ENCODE assay signal across 14 cellular contexts in the genomic region with DNA sequence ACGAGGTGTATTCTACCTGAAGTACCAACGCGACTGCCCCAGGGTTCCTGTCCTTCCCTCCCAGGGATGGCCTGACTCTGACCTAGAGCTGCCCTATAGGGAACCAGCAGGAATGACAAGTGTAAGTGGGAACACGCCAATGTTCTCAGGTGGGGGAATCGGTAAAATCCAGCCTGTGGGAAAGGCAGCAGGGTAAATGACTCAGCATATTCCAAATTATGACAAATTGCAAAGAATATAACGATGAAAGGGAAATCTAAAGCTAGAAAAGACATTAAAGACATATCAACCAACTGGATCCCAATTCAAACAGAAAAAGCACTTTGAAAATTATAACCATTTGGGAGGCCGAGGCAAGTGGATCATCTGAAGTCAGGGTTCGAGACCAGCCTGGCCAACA. TPM values are rescaled to one million over a fixed set of nuclear protein-coding genes. Genes with fewer than 3 reads are reported as not detected.
DNase-seq lines count a peak whose midpoint lies in the region; ATAC-seq, FAIRE-seq and TF ChIP-seq lines count a peak whose summit lies in the region.
"Had no signal": no experiment of that assay in that cellular context is flagged by ENCODE, and none has a peak within 500 bp of the region (broad histone marks: within the 10 kb centered on the region; RNA-seq: fewer than 3 reads in every experiment).

No MANE protein-coding gene starts in this region.

- H2BK20ac ChIP-seq in H9 (ENCODE audit: low read depth, low read length, poor library complexity, severe bottlenecking) = no peak overlapping the region

- peaks cover 49% of the 10 kb centered on the region for H3K4me1 ChIP-seq in A549
- H3K4me1 ChIP-seq in H9 (ENCODE audit: insufficient read depth, low read length) = peaks cover 8% of the 10 kb centered on the region
- H3K4me1 ChIP-seq in esophagus squamous epithelium = peaks cover 0 to 58% (median 11%) of the 10 kb centered on the region in 3 donors
- peaks cover 0 to 7% (median 5%) of the 10 kb centered on the region in 4 donors for H3K4me1 ChIP-seq in stomach
- H3K4me1 ChIP-seq: BE2C had no signal

- CTCF ChIA-PET in A549 (lab: Yijun Ruan, JAX) (interaction anchor here (0.7 to 1.8 kb wide), 3 partner anchors 14 to 56 kb away, joined by 3 to 4 read pairs (median 4); no protein-coding TSS in a partner anchor), RWPE1 (lab: Yijun Ruan, JAX) (interaction anchor here (0.6 kb wide), 1 partner anchor 733 kb away, joined by 6 read pairs; no protein-coding TSS in a partner anchor)

- DNase-seq in A549 (ENCODE audit: low read depth in 1 of 2, low spot score in 1 of 2) = peak in 1 of 2 experiments; percentile 35
- no peak for DNase-seq in H9
- DNase-seq in RWPE1 (ENCODE audit: low spot score) = no peak
- no peak for DNase-seq in esophagus squamous epithelium (lab: John Stamatoyannopoulos, UW)
- no peak for DNase-seq in natural killer cell treated with Interleukin-12 subunit alpha and Interleukin-12 subunit beta and Interleukin-15 and Interleukin-18, amount 100 ng/mL, for 72 hours (ENCODE audit: low spot score)
- DNase-seq in stomach = no peak
- DNase-seq in T-helper 17 cell = no peak
- DNase-seq: BE2C; CD4-positive, alpha-beta memory T cell; DMS79; H7 had no signal

- no peak overlapping the region for H3K18ac ChIP-seq in H9 (ENCODE audit: insufficient read length, low read depth, low read length)

- H2BK12ac ChIP-seq in H9 (ENCODE audit: insufficient read length, low read depth, low read length) = no peak overlapping the region

- no peak overlapping the region for H2BK5ac ChIP-seq in H9 (ENCODE audit: insufficient read length, low read length)

- no peak overlapping the region for H4K5ac ChIP-seq in H9 (ENCODE audit: insufficient read length, low read depth, low read length)

- no peak overlapping the region for H4K91ac ChIP-seq in H9 (ENCODE audit: insufficient read length, low read depth, low read length)

- H3K27me3 Mint-ChIP-seq in H9 (ENCODE audit: low read depth) (no peaks in the 10 kb centered on the region), T-helper 17 cell (no peaks in the 10 kb centered on the region)
- H3K27me3 Mint-ChIP-seq in natural killer cell treated with Interleukin-12 subunit alpha and Interleukin-12 subunit beta and Interleukin-15 and Interleukin-18, amount 100 ng/mL, for 72 hours = no peaks in the 10 kb centered on the region
- H3K27me3 Mint-ChIP-seq: CD4-positive, alpha-beta memory T cell had no signal

- H3K23ac ChIP-seq in H9 (ENCODE audit: insufficient read length, low read depth, low read length) = no peak overlapping the region

- TF ChIP-seq POLR2A in A549 (IDR thresholded peaks at IDR 0.05; ENCODE audit: low read length) = no peak
- no peak for TF ChIP-seq POLR2A in esophagus squamous epithelium (IDR thresholded peaks at IDR 0.05)
- no peak for TF ChIP-seq POLR2A in stomach (IDR thresholded peaks at IDR 0.05)

- no peak overlapping the region for H2BK120ac ChIP-seq in H9 (ENCODE audit: low read depth, low read length, poor library complexity, severe bottlenecking)

- no peak overlapping the region for H2AFZ ChIP-seq in H9 (ENCODE audit: low read length)

- no peak overlapping the region for H2AK5ac ChIP-seq in H9 (ENCODE audit: insufficient read length, low read length)

- H2BK15ac ChIP-seq in H9 (ENCODE audit: low read depth, low read length) = 0 out of 2 replicates have a peak overlapping the region, but pooled peaks have one; percentile 69

- no peaks in the 10 kb centered on the region for H3K9me3 Mint-ChIP-seq in H9
- H3K9me3 Mint-ChIP-seq in natural killer cell treated with Interleukin-12 subunit alpha and Interleukin-12 subunit beta and Interleukin-15 and Interleukin-18, amount 100 ng/mL, for 72 hours = no peaks in the 10 kb centered on the region

- H3K79me2 ChIP-seq in H9 (ENCODE audit: insufficient read depth, low read length) = no peaks in the 10 kb centered on the region

- H3K79me1 ChIP-seq in H9 (ENCODE audit: insufficient read depth, low read depth, low read length, poor library complexity, severe bottlenecking) = no peaks in the 10 kb centered on the region

- H3K36me3 Mint-ChIP-seq in H9 (ENCODE audit: insufficient read depth in 1 of 3, low read depth in 3 of 3) (peaks cover 0 to 3% (median 0%) of the 10 kb centered on the region in 3 experiments; a peak in 1 of 7 replicates), T-helper 17 cell (ENCODE audit: low read depth) (no peaks in the 10 kb centered on the region)
- no peaks in the 10 kb centered on the region for H3K36me3 Mint-ChIP-seq in natural killer cell treated with Interleukin-12 subunit alpha and Interleukin-12 subunit beta and Interleukin-15 and Interleukin-18, amount 100 ng/mL, for 72 hours

- no peaks in the 10 kb centered on the region for H3K23me2 ChIP-seq in H9 (ENCODE audit: insufficient read length, low read depth, low read length, poor library complexity, severe bottlenecking)

- no peak for FAIRE-seq in A549 (lab: Jason Lieb, UNC)
- FAIRE-seq: GM12891, GM19239 had no signal

- H4K8ac ChIP-seq in H9 (replicated peaks; ENCODE audit: insufficient read length, low read depth, low read length) = no peak overlapping the region

- H3K9ac ChIP-seq in H9 (ENCODE audit: extremely low read depth, insufficient read length, low read length) = no peak overlapping the region

- no peak overlapping the region for H3K14ac ChIP-seq in H9 (ENCODE audit: insufficient read depth, low read length)

- no peak for TF ChIP-seq RAD21 in A549 (conservative IDR thresholded peaks at IDR 0.05 in 1 of 2, IDR thresholded peaks at IDR 0.05 in 1 of 2)

- POLR2A ChIA-PET in A549 (lab: Yijun Ruan, JAX) (no interaction called here), RWPE1 (lab: Yijun Ruan, JAX; ENCODE audit: low non-redundant PET) (no interaction called here)

- H3K4me3 ChIP-seq in A549 (no peak overlapping the region), esophagus squamous epithelium (no peak overlapping the region), stomach (no peak overlapping the region)

- H3K27ac ChIP-seq in A549 (peak overlapping the region; percentile 78 to 85), H9 (ENCODE audit: insufficient read length, low read depth, low read length) (no peak overlapping the region), RWPE1 (peak overlapping the region; percentile 54), esophagus squamous epithelium (peak overlapping the region in 3 of 4 donors; percentile 26 to 86 (median 55)), stomach (no peak overlapping the region)
- H3K27ac ChIP-seq: C4-2B had no signal

- TF ChIP-seq EP300 in A549 (IDR thresholded peaks at IDR 0.05) (no peak), stomach (IDR thresholded peaks at IDR 0.05) (no peak)

- H3K27me3 ChIP-seq in H9 (ENCODE audit: insufficient read depth, low read length) = no peaks in the 10 kb centered on the region
- H3K27me3 ChIP-seq in esophagus squamous epithelium = no peaks in the 10 kb centered on the region
- no peaks in the 10 kb centered on the region for H3K27me3 ChIP-seq in stomach
- H3K27me3 ChIP-seq: BE2C had no signal

- H3K36me3 ChIP-seq in esophagus squamous epithelium (no peaks in the 10 kb centered on the region), stomach (no peaks in the 10 kb centered on the region)
- H3K36me3 ChIP-seq: BE2C had no signal

- H3K9me3 ChIP-seq in A549 (no peaks in the 10 kb centered on the region), H9 (ENCODE audit: control insufficient read depth, low read depth, low read length) (no peaks in the 10 kb centered on the region), esophagus squamous epithelium (no peaks in the 10 kb centered on the region), stomach (no peaks in the 10 kb centered on the region), T-helper 17 cell (ENCODE audit: control insufficient read depth, low read length, poor library complexity, severe bottlenecking) (no peaks in the 10 kb centered on the region)
- H3K9me3 ChIP-seq: BE2C had no signal

- H3T11ph ChIP-seq in H9 (ENCODE audit: low read length) = no peak overlapping the region

- TF ChIP-seq CTCF in A549 (IDR thresholded peaks at IDR 0.05) (no peak), H9 (conservative IDR thresholded peaks at IDR 0.05) (no peak), RWPE1 (conservative IDR thresholded peaks at IDR 0.05; ENCODE audit: low read depth) (no peak), esophagus squamous epithelium (IDR thresholded peaks at IDR 0.05) (no peak), stomach (IDR thresholded peaks at IDR 0.05) (no peak)

- no peak overlapping the region for H3K4ac ChIP-seq in H9 (ENCODE audit: low read depth, low read length)

- H3K4me2 ChIP-seq in A549 = no peak overlapping the region; the same call in 2 of the 3 replicates
- no peak overlapping the region for H3K4me2 ChIP-seq in H9 (ENCODE audit: insufficient read depth, insufficient read length, low read length)

- H3K4me1 Mint-ChIP-seq in H9 = peaks cover 7 to 16% of the 10 kb centered on the region in 2 experiments
- H3K4me1 Mint-ChIP-seq in natural killer cell treated with Interleukin-12 subunit alpha and Interleukin-12 subunit beta and Interleukin-15 and Interleukin-18, amount 100 ng/mL, for 72 hours (ENCODE audit: low read depth in 2 of 2) = no peaks in the 10 kb centered on the region
- H3K4me1 Mint-ChIP-seq in T-helper 17 cell = no peaks in the 10 kb centered on the region

- H3K27ac Mint-ChIP-seq in H9 (peak overlapping the region in 1 of 3 experiments; percentile 35; a peak in 2 of 7 replicates), T-helper 17 cell (no peak overlapping the region)
- H3K27ac Mint-ChIP-seq in natural killer cell treated with Interleukin-12 subunit alpha and Interleukin-12 subunit beta and Interleukin-15 and Interleukin-18, amount 100 ng/mL, for 72 hours = no peak overlapping the region
- H3K27ac Mint-ChIP-seq: CD4-positive, alpha-beta memory T cell had no signal

- no peak overlapping the region for H3K56ac ChIP-seq in H9 (ENCODE audit: insufficient read length, low read depth, low read length)

- ATAC-seq in A549 (no peak), T-helper 17 cell (no peak)
- ATAC-seq in natural killer cell treated with Interleukin-12 subunit alpha and Interleukin-12 subunit beta and Interleukin-15 and Interleukin-18, amount 100 ng/mL, for 72 hours = no peak

- intact Hi-C loops in esophagus squamous epithelium (cut with DNase I) (no loop called here), stomach (cut with DNase I; ENCODE audit: low total_unique reads) (no loop called here)

- no peaks in the 10 kb centered on the region for H4K20me1 ChIP-seq in H9 (ENCODE audit: control insufficient read depth, insufficient read depth, insufficient read length)

- H3K4me3 Mint-ChIP-seq in H9 (no peak overlapping the region), T-helper 17 cell (no peak overlapping the region)
- H3K4me3 Mint-ChIP-seq in natural killer cell treated with Interleukin-12 subunit alpha and Interleukin-12 subunit beta and Interleukin-15 and Interleukin-18, amount 100 ng/mL, for 72 hours = no peak overlapping the region
- H3K4me3 Mint-ChIP-seq: CD4-positive, alpha-beta memory T cell had no signal

- 85% methylated on average over 8 of the region's 8 CpGs for WGBS in A549 (ENCODE audit: missing lambda C conversion rate)
- no CpG with 5 or more reads among the region's 8 CpGs for WGBS in H9 (ENCODE audit: extremely low coverage, insufficient read length, low lambda C conversion rate)
- 68 to 84% methylated on average over 8 of the region's 8 CpGs for WGBS in esophagus squamous epithelium, 2 donors
- WGBS in stomach, 5 donors = 91 to 96% (median 95%) methylated on average over 8 of the region's 8 CpGs

RNA-seq across cellular contexts. Expression of a gene that starts 41.8 kb away (rescaled TPM):
- 23.3 and 27.4 TPM in 2 replicates for polyA plus RNA-seq in A549 (2011; rRNA removed)
- 6.1 and 7.1 TPM in 2 replicates for polyA plus RNA-seq in A549 (2012; cell fraction: cytosol; rRNA removed)
- polyA plus RNA-seq in A549 (2012; cell fraction: nucleus; rRNA removed) = 9.5 and 12.0 TPM in 2 replicates
- 12.1 to 14.1 TPM (median 13.8 TPM) in 3 replicates for polyA plus RNA-seq in A549 (2017; fragmentation: RNase III; extraction: RNeasy Plus Mini Kit Qiagen cat#74134 plus additional on column Dnase treatment)
- polyA minus RNA-seq in A549 (2011; rRNA and poly(A)+ RNA removed) = 20.2 and 24.1 TPM in 2 replicates
- 7.0 and 7.4 TPM in 2 replicates for total RNA-seq in H9 (2021)
- 10 to 100 TPM; 16.6 to 29.6 (median 20.2) TPM for total RNA-seq in esophagus squamous epithelium
- total RNA-seq in natural killer cell treated with Interleukin-12 subunit alpha and Interleukin-12 subunit beta and Interleukin-15 and Interleukin-18, amount 100 ng/mL, for 72 hours = 1 to 10 TPM; 3.8 to 8.8 TPM
- total RNA-seq in stomach = 10 to 100 TPM; 23.8 to 59.8 (median 25.9) TPM
- polyA plus RNA-seq in stomach = 1 to 10 TPM; 5.0 to 8.6 (median 7.0) TPM
- total RNA-seq in T-helper 17 cell = 10 to 100 TPM; 11.1 to 12.0 TPM

Comparison
In these comparisons a context has a peak if more than half of its experiments do, and no peak if none do; other contexts are left out.
1. H3K27ac ChIP-seq: peak in A549 (2 of 2), RWPE1 (single experiment) and esophagus squamous epithelium (3 of 4); none in H9 (single experiment) and stomach (0 of 5).